34 cellular contexts compared by ENCODE assay signal in genomic region chr11:12084191-12084717, GRCh38. TPM values are rescaled to one million over a fixed set of nuclear protein-coding genes. Genes with fewer than 3 reads are reported as not detected.
DNase-seq lines count a peak whose midpoint lies in the region; ATAC-seq and TF ChIP-seq lines count a peak whose summit lies in the region.
"Had no signal": no experiment of that assay in that cellular context is flagged by ENCODE, and none has a peak within 500 bp of the region (broad histone marks: within the 10 kb centered on the region; RNA-seq: fewer than 3 reads in every experiment).

No MANE protein-coding gene starts in this region.

- DNase-seq in GM23248 = no peak
- no peak for DNase-seq in SJSA1 (ENCODE audit: low read depth in 1 of 2, low spot score in 2 of 2)
- no peak for DNase-seq in epithelial cell of prostate (ENCODE audit: low read depth, low spot score)
- DNase-seq in stomach = no peak
- no peak for DNase-seq in NCI-H2029 treated with DMSO at 0.1 percent for 48 hours (lab: John Stamatoyannopoulos, UW)
- DNase-seq in foreskin melanocyte = no peak
- DNase-seq in activated T-helper 2 cell treated with anti-CD3 and anti-CD28 coated beads, Interferon-gamma antibody, Interleukin-2, Interleukin-4, amounts not matched to agents 10 μg/mL and 5 μg/mL and 100 μg/mL, durations not matched to agents 14 hours and 24 hours and 36 hours (ENCODE audit: low spot score) = no peak
- DNase-seq: ACHN; activated CD4-positive, alpha-beta T cell treated with anti-CD3 and anti-CD28 coated beads, Interleukin-2, amount 10 ng/mL, durations not matched to agents 24 days and 14 days; activated effector memory CD4-positive, alpha-beta T cell treated with anti-CD3 and anti-CD28 coated beads, Interleukin-2, amount 50 U/mL, for 16 hours; activated naive CD8-positive, alpha-beta T cell treated with anti-CD3 and anti-CD28 coated beads, Interleukin-2, amount 10 ng/mL, durations not matched to agents 7 days and 5 days; activated T-cell treated with anti-CD3 and anti-CD28 coated beads, Interleukin-2, amount 50 U/mL, for 1 hour; BE2C; CD8-positive, alpha-beta T cell; dorsolateral prefrontal cortex; GOT3; hypothalamus; immature natural killer cell; mesendoderm; MM.1S; NCI-H2081 treated with DMSO at 0.1 percent for 48 hours; NCI-H2227 treated with DMSO at 0.1 percent for 48 hours; NCI-H526 treated with DMSO at 0.1 percent for 48 hours; pancreas; PC-3; retina; SHP77 treated with DMSO at 0.1 percent for 48 hours; small intestine; stimulated activated naive CD8-positive, alpha-beta T cell treated with anti-CD3 and anti-CD28 coated beads, Interleukin-15, Interleukin-2, amounts not matched to agents 100 U/mL and 50 U/mL, for 24 hours; testis had no signal

- in situ Hi-C loops in GM23248 (cut with MboI) = no loop called here

- H3K4me1 Mint-ChIP-seq in activated T-helper 2 cell treated with anti-CD3 and anti-CD28 coated beads, Interferon-gamma antibody, Interleukin-2, Interleukin-4, amounts not matched to agents 10 μg/mL and 5 μg/mL and 100 μg/mL, durations not matched to agents 14 hours and 24 hours and 36 hours (ENCODE audit: low read depth) = peaks cover 42% of the 10 kb centered on the region

- H2AFZ ChIP-seq in GM23248 = no peak overlapping the region

- H3K4me1 ChIP-seq in GM23248 (ENCODE audit: insufficient read depth) (peaks cover 50% of the 10 kb centered on the region), SJSA1 (replicated peaks) (peaks cover 66% of the 10 kb centered on the region), stomach (peaks cover 25 to 49% (median 41%) of the 10 kb centered on the region in 4 donors)
- H3K4me1 ChIP-seq: BE2C had no signal

- H3K9me3 ChIP-seq in GM23248 (ENCODE audit: low read depth) (no peaks in the 10 kb centered on the region), SJSA1 (replicated peaks) (no peaks in the 10 kb centered on the region), stomach (no peaks in the 10 kb centered on the region)
- H3K9me3 ChIP-seq: BE2C, pancreas, testis had no signal

- no peaks in the 10 kb centered on the region for H3K9me2 ChIP-seq in GM23248 (ENCODE audit: insufficient read depth)

- H3K36me3 Mint-ChIP-seq in activated T-helper 2 cell treated with anti-CD3 and anti-CD28 coated beads, Interferon-gamma antibody, Interleukin-2, Interleukin-4, amounts not matched to agents 10 μg/mL and 5 μg/mL and 100 μg/mL, durations not matched to agents 14 hours and 24 hours and 36 hours (ENCODE audit: low read depth) = no peaks in the 10 kb centered on the region
- H3K36me3 Mint-ChIP-seq: CD8-positive, alpha-beta T cell had no signal

- no peak for TF ChIP-seq EP300 in stomach (IDR thresholded peaks at IDR 0.05)

- H3K79me2 ChIP-seq in GM23248 (ENCODE audit: insufficient read depth) = no peaks in the 10 kb centered on the region

- H3K4me3 ChIP-seq in GM23248 (no peak overlapping the region), SJSA1 (no peak overlapping the region), stomach (no peak overlapping the region)
- H3K4me3 ChIP-seq: dorsolateral prefrontal cortex, pancreas, testis had no signal

- H3K9ac ChIP-seq in GM23248 = no peak overlapping the region
- H3K9ac ChIP-seq: KMS-11 had no signal

- H3K9me3 Mint-ChIP-seq in activated T-helper 2 cell treated with anti-CD3 and anti-CD28 coated beads, Interferon-gamma antibody, Interleukin-2, Interleukin-4, amounts not matched to agents 10 μg/mL and 5 μg/mL and 100 μg/mL, durations not matched to agents 14 hours and 24 hours and 36 hours = peaks cover 4% of the 10 kb centered on the region
- H3K9me3 Mint-ChIP-seq: activated CD4-positive, alpha-beta T cell treated with anti-CD3 and anti-CD28 coated beads, Interleukin-2, amount 10 ng/mL, durations not matched to agents 24 days and 14 days; CD8-positive, alpha-beta T cell had no signal

- no peaks in the 10 kb centered on the region for H4K20me1 ChIP-seq in GM23248 (ENCODE audit: insufficient read depth)

- ATAC-seq in GM18867 (IDR thresholded peaks at IDR 0.05; ENCODE audit: unreplicated experiment) = no peak
- ATAC-seq: CD8-positive, alpha-beta T cell; pancreas; PC-3; stimulated activated naive CD8-positive, alpha-beta T cell treated with anti-CD3 and anti-CD28 coated beads, Interleukin-15, Interleukin-2, amounts not matched to agents 100 U/mL and 50 U/mL, for 24 hours had no signal

- H3K27me3 ChIP-seq in GM23248 (replicated peaks; ENCODE audit: insufficient read depth) (no peaks in the 10 kb centered on the region), SJSA1 (replicated peaks) (no peaks in the 10 kb centered on the region), stomach (no peaks in the 10 kb centered on the region)
- H3K27me3 ChIP-seq: BE2C, pancreas, testis had no signal

- no peak overlapping the region for H3K27ac Mint-ChIP-seq in activated T-helper 2 cell treated with anti-CD3 and anti-CD28 coated beads, Interferon-gamma antibody, Interleukin-2, Interleukin-4, amounts not matched to agents 10 μg/mL and 5 μg/mL and 100 μg/mL, durations not matched to agents 14 hours and 24 hours and 36 hours
- H3K27ac Mint-ChIP-seq: activated CD4-positive, alpha-beta T cell treated with anti-CD3 and anti-CD28 coated beads, Interleukin-2, amount 10 ng/mL, durations not matched to agents 24 days and 14 days; activated naive CD8-positive, alpha-beta T cell treated with anti-CD3 and anti-CD28 coated beads, Interleukin-2, amount 10 ng/mL, durations not matched to agents 7 days and 5 days; CD8-positive, alpha-beta T cell had no signal

- TF ChIP-seq CTCF in stomach (IDR thresholded peaks at IDR 0.05) = no peak

- H3K4me2 ChIP-seq in GM23248 (ENCODE audit: unreplicated experiment) = no peak overlapping the region
- H3K4me2 ChIP-seq: KMS-11 had no signal

- intact Hi-C loops in stomach (cut with DNase I; ENCODE audit: low total_unique reads) = no loop called here
- intact Hi-C loops in activated T-helper 2 cell treated with anti-CD3 and anti-CD28 coated beads, Interferon-gamma antibody, Interleukin-2, Interleukin-4, amounts not matched to agents 10 μg/mL and 5 μg/mL and 100 μg/mL, durations not matched to agents 14 hours and 24 hours and 36 hours (cut with micrococcal nuclease) = no loop called here

- H3K27me3 Mint-ChIP-seq in activated T-helper 2 cell treated with anti-CD3 and anti-CD28 coated beads, Interferon-gamma antibody, Interleukin-2, Interleukin-4, amounts not matched to agents 10 μg/mL and 5 μg/mL and 100 μg/mL, durations not matched to agents 14 hours and 24 hours and 36 hours (ENCODE audit: low read depth) = no peaks in the 10 kb centered on the region
- H3K27me3 Mint-ChIP-seq: activated CD4-positive, alpha-beta T cell treated with anti-CD3 and anti-CD28 coated beads, Interleukin-2, amount 10 ng/mL, durations not matched to agents 24 days and 14 days had no signal

- H3K36me3 ChIP-seq in GM23248 (ENCODE audit: low read depth) (no peaks in the 10 kb centered on the region), SJSA1 (peaks cover 8% of the 10 kb centered on the region), stomach (no peaks in the 10 kb centered on the region)
- H3K36me3 ChIP-seq: BE2C, pancreas had no signal

- H3F3A ChIP-seq in GM23248 (ENCODE audit: insufficient read depth) = peaks cover 63% of the 10 kb centered on the region

- no peak for TF ChIP-seq POLR2A in stomach (IDR thresholded peaks at IDR 0.05)

- no peak overlapping the region for H3K4me3 Mint-ChIP-seq in activated T-helper 2 cell treated with anti-CD3 and anti-CD28 coated beads, Interferon-gamma antibody, Interleukin-2, Interleukin-4, amounts not matched to agents 10 μg/mL and 5 μg/mL and 100 μg/mL, durations not matched to agents 14 hours and 24 hours and 36 hours (ENCODE audit: low read depth)
- H3K4me3 Mint-ChIP-seq: activated CD4-positive, alpha-beta T cell treated with anti-CD3 and anti-CD28 coated beads, Interleukin-2, amount 10 ng/mL, durations not matched to agents 24 days and 14 days; activated naive CD8-positive, alpha-beta T cell treated with anti-CD3 and anti-CD28 coated beads, Interleukin-2, amount 10 ng/mL, durations not matched to agents 7 days and 5 days; CD8-positive, alpha-beta T cell had no signal

- H3K27ac ChIP-seq in GM23248 = peak overlapping the region; percentile 100
- H3K27ac ChIP-seq in SJSA1 = peak overlapping the region; percentile 8; the same call in 1 of the 2 replicates
- H3K27ac ChIP-seq in epithelial cell of prostate = peak overlapping the region; percentile 100
- H3K27ac ChIP-seq in stomach = peak overlapping the region in 3 of 5 donors; percentile 89 to 92 (median 90)
- H3K27ac ChIP-seq: HL-60, KMS-11, pancreas, VCaP had no signal

RNA-seq across cellular contexts. Expression of gene MICAL2, which starts 26.1 kb away (rescaled TPM):
- 158 and 182 TPM in 2 replicates for total RNA-seq in GM23248 (2014; rRNA removed; shearing (Covaris generic))
- polyA plus RNA-seq in GM23248 (2016; fragmentation: Nextera tagmentation; extraction: Ambion mirVana) (81.6 and 83.3 TPM in 2 replicates), stomach (10 to 100 TPM; 11.2 to 31.4 (median 13.3) TPM)
- total RNA-seq in SJSA1 (2014; rRNA removed; shearing (Covaris generic)) = 42.8 and 59.8 TPM in 2 replicates
- total RNA-seq in stomach = 100 to 1,000 TPM in 2 of 5 donors, 10 to 100 TPM in 3; 82.6 to 165 (median 86.1) TPM
- 736 TPM in 2 replicates for total RNA-seq in activated T-helper 2 cell treated with anti-CD3 and anti-CD28 coated beads, Interferon-gamma antibody, Interleukin-2, Interleukin-4, amounts not matched to agents 10 μg/mL and 5 μg/mL and 100 μg/mL, durations not matched to agents 14 hours and 24 hours and 36 hours

Comparison
In these comparisons a context has a peak if more than half of its experiments do, and no peak if none do; other contexts are left out.
1. H3K27ac ChIP-seq: peak in every context shown above with its lines; median percentile 100 in GM23248; 100 in epithelial cell of prostate; 90 in stomach; 8 in SJSA1.